ENCODE assay signal across 8 cellular contexts in genomic region chr13:51502206-51502651, GRCh38. TPM values are rescaled to one million over a fixed set of nuclear protein-coding genes. Genes with fewer than 3 reads are reported as not detected.
DNase-seq lines count a peak whose midpoint lies in the region; ATAC-seq and TF ChIP-seq lines count a peak whose summit lies in the region.

No MANE protein-coding gene starts in this region.

- in situ Hi-C loops in GM13977 (cut with MboI; ENCODE audit: low pct_unique_long_range_greater_than_20kb, low sequenced_read_pairs, unreplicated experiment) (no loop called here), ACHN (cut with HindIII; ENCODE audit: low pct_ligation_motif_present, low pct_unique_long_range_greater_than_20kb, low sequenced_read_pairs) (no loop called here)

- ATAC-seq in GM21360 (IDR thresholded peaks at IDR 0.05; ENCODE audit: unreplicated experiment), result peak; percentile 97
- ATAC-seq in HG03280 (IDR thresholded peaks at IDR 0.05; ENCODE audit: unreplicated experiment), result peak; percentile 91
- ATAC-seq in left lobe of liver, result no peak

- TF ChIP-seq CTCF in GM13977 (IDR thresholded peaks at IDR 0.05; ENCODE audit: extremely low read depth, insufficient read depth, missing control alignments) (no peak), epithelial cell of esophagus (IDR thresholded peaks at IDR 0.05; ENCODE audit: insufficient read depth, low read depth, low read length, missing control alignments) (no peak)

- H3K4me3 ChIP-seq in epithelial cell of esophagus (ENCODE audit: low read length), result no peak overlapping the region

- peak; percentile 80 for DNase-seq in GM13977 (ENCODE audit: low spot score)
- DNase-seq in epithelial cell of esophagus (ENCODE audit: low read depth), result peak; percentile 84
- no peak for DNase-seq in ACHN
- no peak for DNase-seq in NCI-H187 treated with DMSO at 0.1 percent for 48 hours (lab: John Stamatoyannopoulos, UW)
- no peak for DNase-seq in left lobe of liver (ENCODE audit: low spot score)
- DNase-seq in DMS53 treated with DMSO at 0.1 percent for 48 hours (lab: John Stamatoyannopoulos, UW; ENCODE audit: unreplicated experiment), result no peak

RNA-seq across cellular contexts. Expression of gene INTS6, which starts 49.4 kb away (rescaled TPM):
- total RNA-seq in left lobe of liver, result 20.6 TPM

Comparison
In these comparisons a context has a peak if more than half of its experiments do, and no peak if none do; other contexts are left out.
1. DNase-seq: peak in GM13977 (single experiment) and epithelial cell of esophagus (single experiment); none in ACHN (single experiment), NCI-H187 treated with DMSO at 0.1 percent for 48 hours (single experiment), left lobe of liver (single experiment) and DMS53 treated with DMSO at 0.1 percent for 48 hours (single experiment).